In the genomic region with DNA sequence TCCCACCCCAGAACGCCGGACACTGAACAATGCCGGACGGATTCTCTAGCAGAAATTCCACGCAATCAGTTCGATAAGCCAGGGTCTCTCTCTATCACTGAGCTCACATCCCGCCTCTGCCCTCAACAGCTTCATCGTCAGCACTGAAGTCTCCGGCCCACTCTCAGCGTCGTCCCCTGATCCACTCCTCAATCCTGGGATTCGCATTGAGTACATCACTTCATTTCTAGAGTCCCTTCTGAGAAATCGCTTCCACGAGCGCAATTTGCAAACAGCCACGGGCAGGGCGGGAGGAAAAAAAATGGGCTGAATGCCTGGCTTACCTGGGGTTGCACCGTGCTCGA, we compare ENCODE assay signal across 7 cellular contexts. TPM values are rescaled to one million over a fixed set of nuclear protein-coding genes. Genes with fewer than 3 reads are reported as not detected.
DNase-seq lines count a peak whose midpoint lies in the region; ATAC-seq and TF ChIP-seq lines count a peak whose summit lies in the region.

No MANE protein-coding gene starts in this region.

- H3K9me3 ChIP-seq in MM.1S (replicated peaks; ENCODE audit: insufficient read depth, low read length) (no peaks in the 10 kb centered on the region), mammary epithelial cell (replicated peaks; ENCODE audit: insufficient read depth, low read length) (no peaks in the 10 kb centered on the region), liver (ENCODE audit: control insufficient read depth in 4 of 4, low read length in 3 of 4) (no peaks in the 10 kb centered on the region), stomach (no peaks in the 10 kb centered on the region)

- CTCF ChIA-PET in mammary epithelial cell (lab: Charles Lee; ENCODE audit: low non-redundant PET) = no interaction called here

- H3K9me2 ChIP-seq in MM.1S (replicated peaks; ENCODE audit: insufficient read depth, low read length) = no peaks in the 10 kb centered on the region

- in situ Hi-C loops in mammary epithelial cell (cut with MboI; ENCODE audit: low sequenced_read_pairs in 2 of 2) = no loop called here

- H3K4me1 ChIP-seq in MM.1S (ENCODE audit: low read length) = peaks cover 11% of the 10 kb centered on the region
- H3K4me1 ChIP-seq in mammary epithelial cell (ENCODE audit: insufficient read depth, low read length) = peaks cover 15% of the 10 kb centered on the region
- peaks cover 0 to 20% (median 13%) of the 10 kb centered on the region in 4 donors for H3K4me1 ChIP-seq in liver (ENCODE audit: control insufficient read depth in 4 of 4, insufficient read depth in 4 of 4, low read length in 3 of 4)
- peaks cover 14 to 63% (median 42%) of the 10 kb centered on the region in 4 donors for H3K4me1 ChIP-seq in stomach

- H3F3A ChIP-seq in MM.1S (ENCODE audit: insufficient read depth, low read length) = peaks cover 23% of the 10 kb centered on the region

- intact Hi-C loops in mammary epithelial cell (cut with micrococcal nuclease) (loop anchor here (2.0 to 10.0 kb wide), 2 partner anchors 89 to 211 kb away; no protein-coding TSS in a partner anchor), stomach (cut with DNase I; ENCODE audit: low total_unique reads) (no loop called here)

- H3K36me3 ChIP-seq in MM.1S (replicated peaks; ENCODE audit: insufficient read depth, low read length) (peaks cover 3% of the 10 kb centered on the region; the same call in 1 of the 2 replicates), mammary epithelial cell (ENCODE audit: insufficient read depth, low read length) (peaks cover 2% of the 10 kb centered on the region), liver (ENCODE audit: control insufficient read depth in 4 of 4, insufficient read depth in 3 of 4, low read depth in 1 of 4, low read length in 3 of 4) (peaks cover 0 to 5% (median under 1%) of the 10 kb centered on the region in 4 donors), stomach (peaks cover under 1 to 7% (median 6%) of the 10 kb centered on the region in 4 donors)

- peaks cover 13% of the 10 kb centered on the region; the same call in 1 of the 2 replicates for H4K20me1 ChIP-seq in MM.1S (ENCODE audit: insufficient read depth, low read length)
- H4K20me1 ChIP-seq in mammary epithelial cell (ENCODE audit: insufficient read depth, low read length) = no peaks in the 10 kb centered on the region

- peak; percentile 18 for DNase-seq in GM10266 (ENCODE audit: extremely low spot score)
- DNase-seq in MM.1S = peak; percentile 26
- no peak for DNase-seq in mammary epithelial cell
- DNase-seq in stomach = no peak
- no peak for DNase-seq in HPDE6-E6E7 (ENCODE audit: extremely low spot score)

- ATAC-seq in GM21825 (IDR thresholded peaks at IDR 0.05; ENCODE audit: unreplicated experiment) = peak; percentile 3

- no peak for TF ChIP-seq CTCF in GM10266 (IDR thresholded peaks at IDR 0.05; ENCODE audit: control insufficient read depth, insufficient read depth, low read depth, missing control alignments)
- TF ChIP-seq CTCF in MM.1S (IDR thresholded peaks at IDR 0.05; ENCODE audit: low read length) = no peak
- no peak for TF ChIP-seq CTCF in mammary epithelial cell (conservative IDR thresholded peaks at IDR 0.05 in 1 of 2, IDR thresholded peaks at IDR 0.05 in 1 of 2; ENCODE audit: extremely low read depth in 1 of 2, insufficient read depth in 1 of 2, low read depth in 1 of 2, low read length in 2 of 2)
- no peak for TF ChIP-seq CTCF in liver (IDR thresholded peaks at IDR 0.05; ENCODE audit: low read depth, low read length, missing input control)
- TF ChIP-seq CTCF in stomach (IDR thresholded peaks at IDR 0.05) = no peak

- H3K4me3 ChIP-seq in MM.1S (ENCODE audit: low read length) = peak overlapping the region; percentile 95
- H3K4me3 ChIP-seq in mammary epithelial cell (replicated peaks in 1 of 3; ENCODE audit: insufficient read depth in 1 of 3, low read depth in 2 of 3, low read length in 3 of 3) = peak overlapping the region; percentile 55 to 98 (median 84)
- peak overlapping the region; percentile 53 to 98 (median 77) for H3K4me3 ChIP-seq in liver (ENCODE audit: low read depth in 1 of 3, low read length in 3 of 3)
- H3K4me3 ChIP-seq in stomach = peak overlapping the region; percentile 77 to 88 (median 82)

- dilution Hi-C loops in mammary epithelial cell (cut with HindIII; ENCODE audit: low sequenced_read_pairs) = no loop called here

- H3K27me3 ChIP-seq in MM.1S (replicated peaks; ENCODE audit: insufficient read depth, low read length) (no peaks in the 10 kb centered on the region), mammary epithelial cell (ENCODE audit: insufficient read depth, low read length) (no peaks in the 10 kb centered on the region), liver (ENCODE audit: control insufficient read depth in 4 of 4, insufficient read depth in 4 of 4, low read length in 3 of 4) (no peaks in the 10 kb centered on the region), stomach (no peaks in the 10 kb centered on the region)

- H2AFZ ChIP-seq in MM.1S (ENCODE audit: low read length) = peak overlapping the region; percentile 50
- H2AFZ ChIP-seq in mammary epithelial cell (ENCODE audit: low read depth, low read length) = peak overlapping the region; percentile 83

- H3K9ac ChIP-seq in MM.1S (ENCODE audit: low read length) (peak overlapping the region; percentile 99), mammary epithelial cell (ENCODE audit: insufficient read depth, low read length) (peak overlapping the region; percentile 99), liver (ENCODE audit: low read depth in 1 of 2, low read length in 2 of 2) (peak overlapping the region; percentile 94 to 98)

- no peak for TF ChIP-seq RAD21 in liver (IDR thresholded peaks at IDR 0.05)

- H3K27ac ChIP-seq in MM.1S (ENCODE audit: low read length) (peak overlapping the region; percentile 100; the same call in 1 of the 2 replicates), mammary epithelial cell (ENCODE audit: insufficient read depth, low read depth, low read length) (peak overlapping the region; percentile 99), liver (ENCODE audit: low read depth in 1 of 2, low read length in 2 of 2) (peak overlapping the region; percentile 97 to 100), stomach (peak overlapping the region; percentile 85 to 100 (median 99))

- TF ChIP-seq POLR2A in stomach (IDR thresholded peaks at IDR 0.05) = no peak

- H3K79me2 ChIP-seq in MM.1S (ENCODE audit: low read length) (peaks cover 88% of the 10 kb centered on the region), mammary epithelial cell (ENCODE audit: insufficient read depth, low read length) (peaks cover 91% of the 10 kb centered on the region)

- no TSS peak for BruUV-seq in mammary epithelial cell (replicated peaks; lab: Mats Ljungman, UMichigan)

- TF ChIP-seq EP300 in stomach (IDR thresholded peaks at IDR 0.05) = no peak

- peak overlapping the region; percentile 94 for H3K4me2 ChIP-seq in MM.1S (ENCODE audit: low read depth, low read length)
- H3K4me2 ChIP-seq in mammary epithelial cell (ENCODE audit: insufficient read depth, low read depth, low read length) = peak overlapping the region; percentile 75

- under 1% methylated on average over 18 of the region's 19 CpGs for WGBS in mammary epithelial cell (ENCODE audit: low coverage, missing lambda C conversion rate)
- under 1% methylated on average over 19 of the region's 19 CpGs for WGBS in liver
- 0% methylated on average over 19 of the region's 19 CpGs for WGBS in stomach, 5 donors

TF ChIP-seq in liver, 16 proteins besides CTCF, POLR2A, EP300 and RAD21 (continues in another document):
- TF ChIP-seq SP1 (IDR thresholded peaks at IDR 0.05) (no peak), GABPA (IDR thresholded peaks at IDR 0.05 in 1 of 2, conservative IDR thresholded peaks at IDR 0.05 in 1 of 2) (no peak), FOXA2 (IDR thresholded peaks at IDR 0.05) (no peak), NR2F2 (IDR thresholded peaks at IDR 0.05) (no peak)
- TF ChIP-seq, protein P1, sequence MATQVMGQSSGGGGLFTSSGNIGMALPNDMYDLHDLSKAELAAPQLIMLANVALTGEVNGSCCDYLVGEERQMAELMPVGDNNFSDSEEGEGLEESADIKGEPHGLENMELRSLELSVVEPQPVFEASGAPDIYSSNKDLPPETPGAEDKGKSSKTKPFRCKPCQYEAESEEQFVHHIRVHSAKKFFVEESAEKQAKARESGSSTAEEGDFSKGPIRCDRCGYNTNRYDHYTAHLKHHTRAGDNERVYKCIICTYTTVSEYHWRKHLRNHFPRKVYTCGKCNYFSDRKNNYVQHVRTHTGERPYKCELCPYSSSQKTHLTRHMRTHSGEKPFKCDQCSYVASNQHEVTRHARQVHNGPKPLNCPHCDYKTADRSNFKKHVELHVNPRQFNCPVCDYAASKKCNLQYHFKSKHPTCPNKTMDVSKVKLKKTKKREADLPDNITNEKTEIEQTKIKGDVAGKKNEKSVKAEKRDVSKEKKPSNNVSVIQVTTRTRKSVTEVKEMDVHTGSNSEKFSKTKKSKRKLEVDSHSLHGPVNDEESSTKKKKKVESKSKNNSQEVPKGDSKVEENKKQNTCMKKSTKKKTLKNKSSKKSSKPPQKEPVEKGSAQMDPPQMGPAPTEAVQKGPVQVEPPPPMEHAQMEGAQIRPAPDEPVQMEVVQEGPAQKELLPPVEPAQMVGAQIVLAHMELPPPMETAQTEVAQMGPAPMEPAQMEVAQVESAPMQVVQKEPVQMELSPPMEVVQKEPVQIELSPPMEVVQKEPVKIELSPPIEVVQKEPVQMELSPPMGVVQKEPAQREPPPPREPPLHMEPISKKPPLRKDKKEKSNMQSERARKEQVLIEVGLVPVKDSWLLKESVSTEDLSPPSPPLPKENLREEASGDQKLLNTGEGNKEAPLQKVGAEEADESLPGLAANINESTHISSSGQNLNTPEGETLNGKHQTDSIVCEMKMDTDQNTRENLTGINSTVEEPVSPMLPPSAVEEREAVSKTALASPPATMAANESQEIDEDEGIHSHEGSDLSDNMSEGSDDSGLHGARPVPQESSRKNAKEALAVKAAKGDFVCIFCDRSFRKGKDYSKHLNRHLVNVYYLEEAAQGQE (IDR thresholded peaks at IDR 0.05) = no peak

RNA-seq across cellular contexts. Expression of a gene that starts 0.4 kb away (rescaled TPM):
- total RNA-seq in mammary epithelial cell (100 to 1,000 TPM in 1 of 2 donors, 10 to 100 TPM in 1; 77.2 to 118 TPM), liver (10 to 100 TPM; 51.9 to 55.0 TPM), stomach (100 to 1,000 TPM in 2 of 5 donors, 10 to 100 TPM in 3; 20.9 to 129 (median 40.3) TPM)
- polyA plus RNA-seq in mammary epithelial cell (41.6 TPM), liver (10 to 100 TPM; 26.8 to 38.0 TPM), stomach (10 to 100 TPM; 22.1 to 41.7 (median 28.5) TPM)
- polyA minus RNA-seq in mammary epithelial cell = 53.6 TPM

RNA-seq across cellular contexts. Expression of a gene that starts 1.3 kb away (rescaled TPM):
- total RNA-seq in mammary epithelial cell (10 to 100 TPM in 1 of 2 donors, 1 to 10 TPM in 1; 6.5 to 15.8 TPM), liver (1 to 10 TPM; 4.9 to 9.4 TPM), stomach (10 to 100 TPM in 2 of 5 donors, 1 to 10 TPM in 3; 3.6 to 16.7 (median 8.5) TPM)
- polyA plus RNA-seq in mammary epithelial cell (8.9 TPM), liver (1 to 10 TPM; 1.4 to 1.5 TPM), stomach (1 to 10 TPM; 2.9 to 4.3 (median 2.9) TPM)
- 12.2 TPM for polyA minus RNA-seq in mammary epithelial cell

RNA-seq across cellular contexts. Expression of a gene that starts 53.5 kb away (rescaled TPM):
- total RNA-seq in mammary epithelial cell (1 to 10 TPM; 7.0 to 8.1 TPM), liver (1 to 10 TPM; 3.1 to 5.9 TPM), stomach (10 to 100 TPM in 4 of 5 donors, 1 to 10 TPM in 1; 3.8 to 46.1 (median 15.6) TPM)
- polyA plus RNA-seq in mammary epithelial cell (1.1 TPM), liver (1 to 10 TPM in 1 of 2 donors, under 1 TPM in 1; 0.81 to 5.4 TPM), stomach (1 to 10 TPM; 1.2 to 1.7 (median 1.6) TPM)
- polyA minus RNA-seq in mammary epithelial cell = 4.1 TPM

Comparison
In these comparisons a context has a peak if more than half of its experiments do, and no peak if none do; other contexts are left out.
1. DNase-seq: peak in GM10266 (single experiment) and MM.1S (single experiment); none in mammary epithelial cell (single experiment), stomach (single experiment) and HPDE6-E6E7 (single experiment).
2. Peak in every context shown above with its lines, with median percentiles within 50 percentile points of each other: H3K27ac ChIP-seq, H3K4me3 ChIP-seq and H3K9ac ChIP-seq.